12 cellular contexts compared by ENCODE assay signal in the genomic region with DNA sequence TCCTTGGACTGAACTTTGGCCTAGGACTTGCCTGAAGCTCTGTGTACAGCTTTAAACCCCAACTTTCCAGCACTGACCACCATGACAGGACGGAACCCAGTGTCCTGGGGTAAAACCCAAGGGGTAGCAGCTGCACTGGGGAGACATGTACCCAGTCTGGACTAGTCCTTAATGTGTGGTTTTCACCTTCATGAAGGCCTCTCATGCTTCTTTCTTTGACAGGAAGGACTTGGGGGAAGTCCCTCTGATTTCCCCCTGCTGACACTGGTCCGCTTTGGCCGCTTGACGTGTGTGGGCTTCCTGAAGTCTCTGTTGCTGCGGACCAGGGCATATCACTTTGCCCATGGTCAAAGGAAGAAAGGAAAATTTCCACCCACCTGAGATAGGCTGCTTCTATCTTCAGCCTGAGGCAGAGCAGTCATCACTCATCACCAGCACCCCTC.
DNase-seq lines count a peak whose midpoint lies in the region; ATAC-seq and TF ChIP-seq lines count a peak whose summit lies in the region.
"Had no signal": no experiment of that assay in that cellular context is flagged by ENCODE, and none has a peak within 500 bp of the region (broad histone marks: within the 10 kb centered on the region; RNA-seq: fewer than 3 reads in every experiment).

No MANE protein-coding gene starts in this region.

- no peaks in the 10 kb centered on the region for H3K36me3 ChIP-seq in H7 (replicated peaks; ENCODE audit: control insufficient read depth, insufficient read depth, low read length)
- H3K36me3 ChIP-seq in mesenchymal stem cell (ENCODE audit: control insufficient read depth in 1 of 2, insufficient read depth in 2 of 2, low read depth in 1 of 2, low read length in 2 of 2) = peaks cover 3 to 8% of the 10 kb centered on the region in 2 experiments

- no peaks in the 10 kb centered on the region for H3K9me3 ChIP-seq in mesenchymal stem cell (ENCODE audit: control insufficient read depth, low read length)

- H3K79me1 ChIP-seq in mesenchymal stem cell (replicated peaks; ENCODE audit: low read length, poor library complexity, severe bottlenecking) = no peaks in the 10 kb centered on the region

- peak; percentile 51 for ATAC-seq in GM19438 (IDR thresholded peaks at IDR 0.05; ENCODE audit: low read depth, unreplicated experiment)
- ATAC-seq in HG03095 (IDR thresholded peaks at IDR 0.05; ENCODE audit: unreplicated experiment) = peak; percentile 48
- ATAC-seq in activated naive CD8-positive, alpha-beta T cell treated with anti-CD3 and anti-CD28 coated beads, Interleukin-2, amount 50 U/mL, for 24 hours = peak; percentile 30

- peak overlapping the region in 1 of 2 experiments; percentile 18 for H3K18ac ChIP-seq in mesenchymal stem cell (ENCODE audit: low read depth in 1 of 2, low read length in 2 of 2)

- H2BK15ac ChIP-seq in mesenchymal stem cell (ENCODE audit: low read depth, poor library complexity, severe bottlenecking) = no peak overlapping the region

- H3K9ac ChIP-seq in mesenchymal stem cell (ENCODE audit: low read length) = no peak overlapping the region

- no peak overlapping the region for H3K14ac ChIP-seq in mesenchymal stem cell (ENCODE audit: low read length in 2 of 2)

- peak overlapping the region; percentile 78 for H3K27ac Mint-ChIP-seq in activated naive CD8-positive, alpha-beta T cell treated with anti-CD3 and anti-CD28 coated beads, Interleukin-2, amount 50 U/mL, for 24 hours

- H3K4ac ChIP-seq in mesenchymal stem cell (ENCODE audit: low read depth in 1 of 2, low read length in 2 of 2) = no peak overlapping the region

- no peak overlapping the region for H2AFZ ChIP-seq in mesenchymal stem cell (ENCODE audit: low read depth, low read length)

- 98% methylated on average over 5 of the region's 5 CpGs for WGBS in mesenchymal stem cell

- peak overlapping the region in 1 of 2 experiments; percentile 87 for H2BK12ac ChIP-seq in mesenchymal stem cell (ENCODE audit: low read length in 2 of 2)

- no peak overlapping the region for H4K8ac ChIP-seq in mesenchymal stem cell (ENCODE audit: low read length)

- H2BK120ac ChIP-seq in mesenchymal stem cell (ENCODE audit: low read depth, low read length) = no peak overlapping the region

- peak; percentile 90 for DNase-seq in GM12865 (ENCODE audit: low read depth)
- DNase-seq in activated naive CD8-positive, alpha-beta T cell treated with anti-CD3 and anti-CD28 coated beads, Interleukin-2, amount 50 U/mL, for 24 hours = peak; percentile 28
- DNase-seq in GDM1 (lab: John Stamatoyannopoulos, UW) = no peak
- DNase-seq in H7 = no peak
- DNase-seq in mesenchymal stem cell = no peak
- no peak for DNase-seq in AG08395 (ENCODE audit: low spot score)
- DNase-seq: activated effector memory CD4-positive, alpha-beta T cell treated with Interleukin-2 at 50 U/mL for 16 hours; DMS79; Kasumi-1; SHP77 had no signal

- H3K27ac ChIP-seq in mesenchymal stem cell (ENCODE audit: low read length, poor library complexity, severe bottlenecking) = no peak overlapping the region

- H3K4me2 ChIP-seq in mesenchymal stem cell (ENCODE audit: low read length, poor library complexity, severe bottlenecking) = no peak overlapping the region

- H4K91ac ChIP-seq in mesenchymal stem cell (ENCODE audit: low read length) = no peak overlapping the region

- no peaks in the 10 kb centered on the region for H3K36me3 Mint-ChIP-seq in activated naive CD8-positive, alpha-beta T cell treated with anti-CD3 and anti-CD28 coated beads, Interleukin-2, amount 50 U/mL, for 24 hours (ENCODE audit: low read depth)

- no peaks in the 10 kb centered on the region for H3K9me3 Mint-ChIP-seq in activated naive CD8-positive, alpha-beta T cell treated with anti-CD3 and anti-CD28 coated beads, Interleukin-2, amount 50 U/mL, for 24 hours

- H3K27me3 ChIP-seq in H7 (ENCODE audit: control insufficient read depth, insufficient read depth, low read length) (no peaks in the 10 kb centered on the region), mesenchymal stem cell (ENCODE audit: control insufficient read depth in 1 of 2, insufficient read depth in 1 of 2, low read length in 2 of 2) (no peaks in the 10 kb centered on the region)

- no peak overlapping the region for H3K23ac ChIP-seq in mesenchymal stem cell (ENCODE audit: low read length in 2 of 2)

- no peak overlapping the region for H2AK5ac ChIP-seq in mesenchymal stem cell (ENCODE audit: low read length, severe bottlenecking)

- H3K4me3 Mint-ChIP-seq in activated naive CD8-positive, alpha-beta T cell treated with anti-CD3 and anti-CD28 coated beads, Interleukin-2, amount 50 U/mL, for 24 hours = peak overlapping the region; percentile 43

- H3K4me1 ChIP-seq in mesenchymal stem cell (ENCODE audit: control insufficient read depth, insufficient read depth, low read depth, low read length) = peaks cover 7% of the 10 kb centered on the region

- TF ChIP-seq CTCF in GM12865 (IDR thresholded peaks at IDR 0.05; ENCODE audit: insufficient read depth, low read depth, low read length, missing control alignments) = no peak

- peaks cover 83% of the 10 kb centered on the region for H3K4me1 Mint-ChIP-seq in activated naive CD8-positive, alpha-beta T cell treated with anti-CD3 and anti-CD28 coated beads, Interleukin-2, amount 50 U/mL, for 24 hours

- H3K27me3 Mint-ChIP-seq in activated naive CD8-positive, alpha-beta T cell treated with anti-CD3 and anti-CD28 coated beads, Interleukin-2, amount 50 U/mL, for 24 hours = no peaks in the 10 kb centered on the region

- H3K4me3 ChIP-seq in GM12865 (ENCODE audit: low read depth, low read length) (peak overlapping the region; percentile 44), H7 (ENCODE audit: insufficient read depth, low read depth, low read length) (no peak overlapping the region), mesenchymal stem cell (ENCODE audit: insufficient read depth in 1 of 2, low read depth in 1 of 2, low read length in 2 of 2) (no peak overlapping the region)

- no peak overlapping the region for H2BK5ac ChIP-seq in mesenchymal stem cell (ENCODE audit: low read depth, low read length, poor library complexity, severe bottlenecking)

Comparison
In these comparisons a context has a peak if more than half of its experiments do, and no peak if none do; other contexts are left out.
1. DNase-seq: peak in GM12865 (single experiment) and activated naive CD8-positive, alpha-beta T cell treated with anti-CD3 and anti-CD28 coated beads, Interleukin-2, amount 50 U/mL, for 24 hours (single experiment); none in GDM1 (single experiment), H7 (single experiment), mesenchymal stem cell (single experiment) and AG08395 (single experiment).
2. Peak in every context shown above with its lines, with median percentiles within 50 percentile points of each other: ATAC-seq.